Comparison of ENCODE assay signal across 20 cellular contexts in the genomic region with DNA sequence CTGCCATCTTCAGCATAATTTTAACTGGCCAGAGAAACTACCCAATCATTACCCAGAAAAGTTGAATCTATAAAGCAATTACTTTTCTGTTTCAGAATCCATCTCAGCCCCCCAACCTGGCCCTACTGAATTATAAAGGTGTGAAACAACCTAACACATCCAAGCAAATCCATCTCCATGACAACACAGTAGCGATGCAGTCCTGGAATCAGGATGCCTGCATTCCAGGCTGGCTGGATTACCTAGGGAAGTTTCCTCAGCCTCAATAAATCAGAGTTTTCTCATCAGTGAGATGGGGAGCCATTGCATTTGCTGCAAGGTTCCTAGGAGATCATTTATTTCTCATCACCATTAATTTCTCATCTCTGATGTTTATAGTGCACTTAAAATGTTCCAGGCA. TPM values are rescaled to one million over a fixed set of nuclear protein-coding genes. Genes with fewer than 3 reads are reported as not detected.
"Had no signal": no experiment of that assay in that cellular context is flagged by ENCODE, and none has a peak within 500 bp of the region (broad histone marks: within the 10 kb centered on the region; RNA-seq: fewer than 3 reads in every experiment).

No MANE protein-coding gene starts in this region.

- H3K27me3 ChIP-seq: dorsolateral prefrontal cortex, gastrocnemius medialis, pancreas, stomach had no signal

- DNase-seq: cortex of kidney; dorsolateral prefrontal cortex; effector CD8-positive, alpha-beta T cell; gastrocnemius medialis; glutamatergic neuron; immature natural killer cell; left cardiac atrium; left ventricle myocardium superior; naive thymus-derived CD4-positive, alpha-beta T cell; occipital lobe; right cardiac atrium; stimulated activated CD4-positive, alpha-beta T cell treated with anti-CD3 and anti-CD28 coated beads, Interleukin-12 subunit alpha, Interleukin-12 subunit beta, amount 100 ng/mL, for 4 hours; stimulated activated naive CD4-positive, alpha-beta T cell; stomach; substantia nigra had no signal

- H3K27ac ChIP-seq: gastrocnemius medialis, stomach, thoracic aorta had no signal

- H3K4me3 ChIP-seq: dorsolateral prefrontal cortex, gastrocnemius medialis, lung, pancreas, stomach, thoracic aorta had no signal

- ATAC-seq: esophagus mucosa; gastrocnemius medialis; left cardiac atrium; left ventricle myocardium superior; naive thymus-derived CD4-positive, alpha-beta T cell; right cardiac atrium had no signal

- H3K9me3 ChIP-seq: gastrocnemius medialis, pancreas, stomach, thoracic aorta had no signal

- H3K4me1 ChIP-seq: gastrocnemius medialis had no signal

- H3K36me3 ChIP-seq: gastrocnemius medialis, pancreas, stomach, thoracic aorta had no signal

RNA-seq across cellular contexts. Expression of a gene that starts 46.0 kb away (rescaled TPM):
- total RNA-seq: mononuclear cell; naive thymus-derived CD4-positive, alpha-beta T cell had no signal
